In the genomic region with DNA sequence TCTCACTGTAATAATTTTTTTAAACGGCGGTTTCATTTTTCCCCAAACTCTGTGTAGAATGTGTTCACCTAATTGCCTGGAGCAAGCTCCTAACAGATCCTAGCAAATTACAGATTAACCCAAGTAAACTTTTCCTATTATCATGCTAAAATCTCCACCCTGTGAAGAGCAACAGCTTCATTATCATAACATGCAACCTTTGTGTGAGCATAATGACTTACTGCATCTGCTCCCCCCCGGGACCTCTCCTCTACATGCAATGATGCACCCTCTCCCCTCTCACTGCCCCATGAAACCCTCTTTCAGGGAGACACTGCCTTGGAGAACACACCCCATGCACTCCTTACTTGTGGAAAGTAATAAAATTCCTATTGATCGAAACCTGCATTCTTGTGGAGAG, we compare ENCODE assay signal across 1 cellular context.
TF ChIP-seq lines count a peak whose summit lies in the region.

No MANE protein-coding gene starts in this region.

TF ChIP-seq in H1, 55 proteins besides CTCF, POLR2A, EP300 and RAD21 (continued from another document):
- TF ChIP-seq, protein P1, sequence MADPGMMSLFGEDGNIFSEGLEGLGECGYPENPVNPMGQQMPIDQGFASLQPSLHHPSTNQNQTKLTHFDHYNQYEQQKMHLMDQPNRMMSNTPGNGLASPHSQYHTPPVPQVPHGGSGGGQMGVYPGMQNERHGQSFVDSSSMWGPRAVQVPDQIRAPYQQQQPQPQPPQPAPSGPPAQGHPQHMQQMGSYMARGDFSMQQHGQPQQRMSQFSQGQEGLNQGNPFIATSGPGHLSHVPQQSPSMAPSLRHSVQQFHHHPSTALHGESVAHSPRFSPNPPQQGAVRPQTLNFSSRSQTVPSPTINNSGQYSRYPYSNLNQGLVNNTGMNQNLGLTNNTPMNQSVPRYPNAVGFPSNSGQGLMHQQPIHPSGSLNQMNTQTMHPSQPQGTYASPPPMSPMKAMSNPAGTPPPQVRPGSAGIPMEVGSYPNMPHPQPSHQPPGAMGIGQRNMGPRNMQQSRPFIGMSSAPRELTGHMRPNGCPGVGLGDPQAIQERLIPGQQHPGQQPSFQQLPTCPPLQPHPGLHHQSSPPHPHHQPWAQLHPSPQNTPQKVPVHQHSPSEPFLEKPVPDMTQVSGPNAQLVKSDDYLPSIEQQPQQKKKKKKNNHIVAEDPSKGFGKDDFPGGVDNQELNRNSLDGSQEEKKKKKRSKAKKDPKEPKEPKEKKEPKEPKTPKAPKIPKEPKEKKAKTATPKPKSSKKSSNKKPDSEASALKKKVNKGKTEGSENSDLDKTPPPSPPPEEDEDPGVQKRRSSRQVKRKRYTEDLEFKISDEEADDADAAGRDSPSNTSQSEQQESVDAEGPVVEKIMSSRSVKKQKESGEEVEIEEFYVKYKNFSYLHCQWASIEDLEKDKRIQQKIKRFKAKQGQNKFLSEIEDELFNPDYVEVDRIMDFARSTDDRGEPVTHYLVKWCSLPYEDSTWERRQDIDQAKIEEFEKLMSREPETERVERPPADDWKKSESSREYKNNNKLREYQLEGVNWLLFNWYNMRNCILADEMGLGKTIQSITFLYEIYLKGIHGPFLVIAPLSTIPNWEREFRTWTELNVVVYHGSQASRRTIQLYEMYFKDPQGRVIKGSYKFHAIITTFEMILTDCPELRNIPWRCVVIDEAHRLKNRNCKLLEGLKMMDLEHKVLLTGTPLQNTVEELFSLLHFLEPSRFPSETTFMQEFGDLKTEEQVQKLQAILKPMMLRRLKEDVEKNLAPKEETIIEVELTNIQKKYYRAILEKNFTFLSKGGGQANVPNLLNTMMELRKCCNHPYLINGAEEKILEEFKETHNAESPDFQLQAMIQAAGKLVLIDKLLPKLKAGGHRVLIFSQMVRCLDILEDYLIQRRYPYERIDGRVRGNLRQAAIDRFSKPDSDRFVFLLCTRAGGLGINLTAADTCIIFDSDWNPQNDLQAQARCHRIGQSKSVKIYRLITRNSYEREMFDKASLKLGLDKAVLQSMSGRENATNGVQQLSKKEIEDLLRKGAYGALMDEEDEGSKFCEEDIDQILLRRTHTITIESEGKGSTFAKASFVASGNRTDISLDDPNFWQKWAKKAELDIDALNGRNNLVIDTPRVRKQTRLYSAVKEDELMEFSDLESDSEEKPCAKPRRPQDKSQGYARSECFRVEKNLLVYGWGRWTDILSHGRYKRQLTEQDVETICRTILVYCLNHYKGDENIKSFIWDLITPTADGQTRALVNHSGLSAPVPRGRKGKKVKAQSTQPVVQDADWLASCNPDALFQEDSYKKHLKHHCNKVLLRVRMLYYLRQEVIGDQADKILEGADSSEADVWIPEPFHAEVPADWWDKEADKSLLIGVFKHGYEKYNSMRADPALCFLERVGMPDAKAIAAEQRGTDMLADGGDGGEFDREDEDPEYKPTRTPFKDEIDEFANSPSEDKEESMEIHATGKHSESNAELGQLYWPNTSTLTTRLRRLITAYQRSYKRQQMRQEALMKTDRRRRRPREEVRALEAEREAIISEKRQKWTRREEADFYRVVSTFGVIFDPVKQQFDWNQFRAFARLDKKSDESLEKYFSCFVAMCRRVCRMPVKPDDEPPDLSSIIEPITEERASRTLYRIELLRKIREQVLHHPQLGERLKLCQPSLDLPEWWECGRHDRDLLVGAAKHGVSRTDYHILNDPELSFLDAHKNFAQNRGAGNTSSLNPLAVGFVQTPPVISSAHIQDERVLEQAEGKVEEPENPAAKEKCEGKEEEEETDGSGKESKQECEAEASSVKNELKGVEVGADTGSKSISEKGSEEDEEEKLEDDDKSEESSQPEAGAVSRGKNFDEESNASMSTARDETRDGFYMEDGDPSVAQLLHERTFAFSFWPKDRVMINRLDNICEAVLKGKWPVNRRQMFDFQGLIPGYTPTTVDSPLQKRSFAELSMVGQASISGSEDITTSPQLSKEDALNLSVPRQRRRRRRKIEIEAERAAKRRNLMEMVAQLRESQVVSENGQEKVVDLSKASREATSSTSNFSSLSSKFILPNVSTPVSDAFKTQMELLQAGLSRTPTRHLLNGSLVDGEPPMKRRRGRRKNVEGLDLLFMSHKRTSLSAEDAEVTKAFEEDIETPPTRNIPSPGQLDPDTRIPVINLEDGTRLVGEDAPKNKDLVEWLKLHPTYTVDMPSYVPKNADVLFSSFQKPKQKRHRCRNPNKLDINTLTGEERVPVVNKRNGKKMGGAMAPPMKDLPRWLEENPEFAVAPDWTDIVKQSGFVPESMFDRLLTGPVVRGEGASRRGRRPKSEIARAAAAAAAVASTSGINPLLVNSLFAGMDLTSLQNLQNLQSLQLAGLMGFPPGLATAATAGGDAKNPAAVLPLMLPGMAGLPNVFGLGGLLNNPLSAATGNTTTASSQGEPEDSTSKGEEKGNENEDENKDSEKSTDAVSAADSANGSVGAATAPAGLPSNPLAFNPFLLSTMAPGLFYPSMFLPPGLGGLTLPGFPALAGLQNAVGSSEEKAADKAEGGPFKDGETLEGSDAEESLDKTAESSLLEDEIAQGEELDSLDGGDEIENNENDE (IDR thresholded peaks at IDR 0.05; ENCODE audit: insufficient replicate concordance, low read length): no peak
- TF ChIP-seq SP2 (IDR thresholded peaks at IDR 0.05; ENCODE audit: low read length) (no peak), BACH1 (IDR thresholded peaks at IDR 0.05; ENCODE audit: low read length) (no peak), CEBPB (IDR thresholded peaks at IDR 0.05; ENCODE audit: low read depth, low read length) (no peak), RBBP5 (IDR thresholded peaks at IDR 0.05; ENCODE audit: borderline replicate concordance, low read depth, low read length) (no peak), RNF2 (IDR thresholded peaks at IDR 0.05; ENCODE audit: borderline replicate concordance, low read depth, low read length, missing control alignments, poor library complexity, severe bottlenecking) (no peak), POU5F1 (IDR thresholded peaks at IDR 0.05; ENCODE audit: low read depth, low read length) (peak; percentile 89), HDAC2 (IDR thresholded peaks at IDR 0.05; ENCODE audit: borderline replicate concordance in 1 of 2, low read depth in 2 of 2, low read length in 2 of 2) (peak in 1 of 2 experiments; percentile 14; a peak in 1 of 4 replicates), ZNF274 (IDR thresholded peaks at IDR 0.05; ENCODE audit: borderline replicate concordance, extremely low read depth, low read length) (no peak), CHD2 (IDR thresholded peaks at IDR 0.05; ENCODE audit: low read length) (no peak), TAF1 (IDR thresholded peaks at IDR 0.05; ENCODE audit: low read depth, low read length) (no peak), NRF1 (IDR thresholded peaks at IDR 0.05; ENCODE audit: low read depth, low read length) (no peak), JUN (IDR thresholded peaks at IDR 0.05; ENCODE audit: low read depth, low read length) (no peak), SIX5 (IDR thresholded peaks at IDR 0.05; ENCODE audit: low read depth, low read length) (no peak), CBX8 (IDR thresholded peaks at IDR 0.05; ENCODE audit: borderline replicate concordance, low read depth, low read length) (no peak), TCF12 (IDR thresholded peaks at IDR 0.05; ENCODE audit: low read depth, low read length) (no peak), NANOG (IDR thresholded peaks at IDR 0.05; ENCODE audit: insufficient read depth, low read depth, low read length, poor library complexity, severe bottlenecking) (peak; percentile 86), TAF7 (optimal IDR thresholded peaks at IDR 0.05; ENCODE audit: borderline replicate concordance, low read depth, low read length) (no peak), BCL11A (IDR thresholded peaks at IDR 0.05; ENCODE audit: low read depth in 2 of 2, low read length in 2 of 2) (peak in 1 of 2 experiments; percentile 77), SP4 (IDR thresholded peaks at IDR 0.05; ENCODE audit: low read length) (no peak), CHD1 (IDR thresholded peaks at IDR 0.05; ENCODE audit: low read depth, low read length) (no peak), CTBP2 (IDR thresholded peaks at IDR 0.05; ENCODE audit: borderline replicate concordance, insufficient read depth, insufficient read length, low read length) (no peak), EGR1 (IDR thresholded peaks at IDR 0.05; ENCODE audit: borderline replicate concordance, low read depth, low read length) (no peak), SIRT6 (IDR thresholded peaks at IDR 0.05; ENCODE audit: low read length) (no peak)
- TF ChIP-seq, protein P2, sequence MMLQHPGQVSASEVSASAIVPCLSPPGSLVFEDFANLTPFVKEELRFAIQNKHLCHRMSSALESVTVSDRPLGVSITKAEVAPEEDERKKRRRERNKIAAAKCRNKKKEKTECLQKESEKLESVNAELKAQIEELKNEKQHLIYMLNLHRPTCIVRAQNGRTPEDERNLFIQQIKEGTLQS (IDR thresholded peaks at IDR 0.05; ENCODE audit: insufficient read depth, low read depth, low read length): no peak
- TF ChIP-seq, protein P3, sequence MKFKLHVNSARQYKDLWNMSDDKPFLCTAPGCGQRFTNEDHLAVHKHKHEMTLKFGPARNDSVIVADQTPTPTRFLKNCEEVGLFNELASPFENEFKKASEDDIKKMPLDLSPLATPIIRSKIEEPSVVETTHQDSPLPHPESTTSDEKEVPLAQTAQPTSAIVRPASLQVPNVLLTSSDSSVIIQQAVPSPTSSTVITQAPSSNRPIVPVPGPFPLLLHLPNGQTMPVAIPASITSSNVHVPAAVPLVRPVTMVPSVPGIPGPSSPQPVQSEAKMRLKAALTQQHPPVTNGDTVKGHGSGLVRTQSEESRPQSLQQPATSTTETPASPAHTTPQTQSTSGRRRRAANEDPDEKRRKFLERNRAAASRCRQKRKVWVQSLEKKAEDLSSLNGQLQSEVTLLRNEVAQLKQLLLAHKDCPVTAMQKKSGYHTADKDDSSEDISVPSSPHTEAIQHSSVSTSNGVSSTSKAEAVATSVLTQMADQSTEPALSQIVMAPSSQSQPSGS (IDR thresholded peaks at IDR 0.05; ENCODE audit: low read length): no peak
- TF ChIP-seq, protein P4, sequence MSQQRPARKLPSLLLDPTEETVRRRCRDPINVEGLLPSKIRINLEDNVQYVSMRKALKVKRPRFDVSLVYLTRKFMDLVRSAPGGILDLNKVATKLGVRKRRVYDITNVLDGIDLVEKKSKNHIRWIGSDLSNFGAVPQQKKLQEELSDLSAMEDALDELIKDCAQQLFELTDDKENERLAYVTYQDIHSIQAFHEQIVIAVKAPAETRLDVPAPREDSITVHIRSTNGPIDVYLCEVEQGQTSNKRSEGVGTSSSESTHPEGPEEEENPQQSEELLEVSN (IDR thresholded peaks at IDR 0.05): no peak
